In genomic region chr22:33860386-33860785, GRCh38 we compare ENCODE assay signal across 26 cellular contexts.
"Had no signal": no experiment of that assay in that cellular context is flagged by ENCODE, and none has a peak within 500 bp of the region (broad histone marks: within the 10 kb centered on the region; RNA-seq: fewer than 3 reads in every experiment).

No MANE protein-coding gene starts in this region.

- H3K4me1 ChIP-seq: breast epithelium, colonic mucosa had no signal

- H3K27me3 ChIP-seq: ascending aorta, breast epithelium, cardiac muscle cell, colonic mucosa had no signal

- DNase-seq: activated CD4-positive, alpha-beta memory T cell treated with anti-CD3 and anti-CD28 coated beads, Interleukin-2, amount 10 ng/mL, durations not matched to agents 7 days and 5 days; activated CD4-positive, alpha-beta T cell treated with anti-CD3 and anti-CD28 coated beads for 1 hour; activated CD4-positive, alpha-beta T cell treated with anti-CD3 and anti-CD28 coated beads for 4 hours; activated CD4-positive, alpha-beta T cell treated with anti-CD3 and anti-CD28 coated beads, Interleukin-2, amount 10 ng/mL, durations not matched to agents 7 days and 5 days; activated CD4-positive, alpha-beta T cell treated with anti-CD3 and anti-CD28 coated beads, Interleukin-2, amount 50 U/mL, for 4 hours; activated CD8-positive, alpha-beta memory T cell treated with anti-CD3 and anti-CD28 coated beads, Interleukin-2, amount 50 U/mL, for 48 hours; activated gamma-delta T cell; activated naive CD4-positive, alpha-beta T cell; activated naive CD4-positive, alpha-beta T cell treated with anti-CD3 and anti-CD28 coated beads, Interleukin-2, amount 10 ng/mL, durations not matched to agents 7 days and 5 days; activated naive CD8-positive, alpha-beta T cell treated with anti-CD3 and anti-CD28 coated beads, Interleukin-2, amount 10 ng/mL, durations not matched to agents 7 days and 5 days; activated T-cell treated with anti-CD3 and anti-CD28 coated beads for 4 hours; activated T-cell treated with anti-CD3 and anti-CD28 coated beads, Interleukin-2, amount 50 U/mL, for 24 hours; activated T-cell treated with anti-CD3 and anti-CD28 coated beads, Interleukin-2, amount 50 U/mL, for 72 hours; central memory CD4-positive, alpha-beta T cell; cerebellar nuclear complex; colonic mucosa; effector memory CD4-positive, alpha-beta T cell; endodermal cell; foreskin fibroblast; T-helper 2 cell had no signal

- H3K27ac ChIP-seq: ascending aorta, breast epithelium, cardiac muscle cell, colonic mucosa had no signal

- ATAC-seq: activated naive CD4-positive, alpha-beta T cell treated with anti-CD3 and anti-CD28 coated beads, Interleukin-2, amount 50 U/mL, for 72 hours; activated T-cell treated with anti-CD3 and anti-CD28 coated beads, Interleukin-2, amount 50 U/mL, for 72 hours; esophagus mucosa had no signal

- H3K9me3 Mint-ChIP-seq: activated naive CD4-positive, alpha-beta T cell treated with anti-CD3 and anti-CD28 coated beads, Interleukin-2, amount 50 U/mL, for 72 hours had no signal

- H3K4me1 Mint-ChIP-seq: activated CD4-positive, alpha-beta memory T cell treated with anti-CD3 and anti-CD28 coated beads, Interleukin-2, amount 10 ng/mL, durations not matched to agents 7 days and 5 days; activated CD4-positive, alpha-beta T cell treated with anti-CD3 and anti-CD28 coated beads, Interleukin-2, amount 10 ng/mL, durations not matched to agents 7 days and 5 days; activated naive CD4-positive, alpha-beta T cell treated with anti-CD3 and anti-CD28 coated beads, Interleukin-2, amount 10 ng/mL, durations not matched to agents 7 days and 5 days; activated naive CD8-positive, alpha-beta T cell treated with anti-CD3 and anti-CD28 coated beads, Interleukin-2, amount 10 ng/mL, durations not matched to agents 7 days and 5 days had no signal

- H3K36me3 ChIP-seq: ascending aorta, breast epithelium, cardiac muscle cell, colonic mucosa had no signal

- H3K4me3 Mint-ChIP-seq: activated CD4-positive, alpha-beta memory T cell treated with anti-CD3 and anti-CD28 coated beads, Interleukin-2, amount 10 ng/mL, durations not matched to agents 7 days and 5 days; activated CD4-positive, alpha-beta T cell treated with anti-CD3 and anti-CD28 coated beads, Interleukin-2, amount 10 ng/mL, durations not matched to agents 7 days and 5 days; activated naive CD4-positive, alpha-beta T cell treated with anti-CD3 and anti-CD28 coated beads, Interleukin-2, amount 10 ng/mL, durations not matched to agents 7 days and 5 days; activated naive CD8-positive, alpha-beta T cell treated with anti-CD3 and anti-CD28 coated beads, Interleukin-2, amount 10 ng/mL, durations not matched to agents 7 days and 5 days; activated T-cell treated with anti-CD3 and anti-CD28 coated beads, Interleukin-2, amount 50 U/mL, for 24 hours; activated T-cell treated with anti-CD3 and anti-CD28 coated beads, Interleukin-2, amount 50 U/mL, for 72 hours; brain; endodermal cell had no signal

- H3K4me3 ChIP-seq: ascending aorta, breast epithelium, cardiac muscle cell, colonic mucosa had no signal

- H3K36me3 Mint-ChIP-seq: activated naive CD4-positive, alpha-beta T cell treated with anti-CD3 and anti-CD28 coated beads, Interleukin-2, amount 10 ng/mL, durations not matched to agents 7 days and 5 days; activated naive CD4-positive, alpha-beta T cell treated with anti-CD3 and anti-CD28 coated beads, Interleukin-2, amount 50 U/mL, for 72 hours; activated naive CD8-positive, alpha-beta T cell treated with anti-CD3 and anti-CD28 coated beads, Interleukin-2, amount 10 ng/mL, durations not matched to agents 7 days and 5 days had no signal

- H3K9me3 ChIP-seq: ascending aorta, breast epithelium, colonic mucosa had no signal

- H3K27ac Mint-ChIP-seq: activated CD4-positive, alpha-beta memory T cell treated with anti-CD3 and anti-CD28 coated beads, Interleukin-2, amount 10 ng/mL, durations not matched to agents 7 days and 5 days; activated CD4-positive, alpha-beta T cell treated with anti-CD3 and anti-CD28 coated beads, Interleukin-2, amount 10 ng/mL, durations not matched to agents 7 days and 5 days; activated naive CD4-positive, alpha-beta T cell treated with anti-CD3 and anti-CD28 coated beads, Interleukin-2, amount 10 ng/mL, durations not matched to agents 7 days and 5 days; activated naive CD4-positive, alpha-beta T cell treated with anti-CD3 and anti-CD28 coated beads, Interleukin-2, amount 50 U/mL, for 72 hours; activated naive CD8-positive, alpha-beta T cell treated with anti-CD3 and anti-CD28 coated beads, Interleukin-2, amount 10 ng/mL, durations not matched to agents 7 days and 5 days; activated T-cell treated with anti-CD3 and anti-CD28 coated beads, Interleukin-2, amount 50 U/mL, for 24 hours; activated T-cell treated with anti-CD3 and anti-CD28 coated beads, Interleukin-2, amount 50 U/mL, for 72 hours; endodermal cell had no signal

- H3K27me3 Mint-ChIP-seq: activated CD4-positive, alpha-beta memory T cell treated with anti-CD3 and anti-CD28 coated beads, Interleukin-2, amount 10 ng/mL, durations not matched to agents 7 days and 5 days; activated CD4-positive, alpha-beta T cell treated with anti-CD3 and anti-CD28 coated beads, Interleukin-2, amount 10 ng/mL, durations not matched to agents 7 days and 5 days; activated naive CD4-positive, alpha-beta T cell treated with anti-CD3 and anti-CD28 coated beads, Interleukin-2, amount 10 ng/mL, durations not matched to agents 7 days and 5 days; activated naive CD8-positive, alpha-beta T cell treated with anti-CD3 and anti-CD28 coated beads, Interleukin-2, amount 10 ng/mL, durations not matched to agents 7 days and 5 days; activated T-cell treated with anti-CD3 and anti-CD28 coated beads, Interleukin-2, amount 50 U/mL, for 24 hours; brain had no signal
